4 cellular contexts compared by ENCODE assay signal in the genomic region with DNA sequence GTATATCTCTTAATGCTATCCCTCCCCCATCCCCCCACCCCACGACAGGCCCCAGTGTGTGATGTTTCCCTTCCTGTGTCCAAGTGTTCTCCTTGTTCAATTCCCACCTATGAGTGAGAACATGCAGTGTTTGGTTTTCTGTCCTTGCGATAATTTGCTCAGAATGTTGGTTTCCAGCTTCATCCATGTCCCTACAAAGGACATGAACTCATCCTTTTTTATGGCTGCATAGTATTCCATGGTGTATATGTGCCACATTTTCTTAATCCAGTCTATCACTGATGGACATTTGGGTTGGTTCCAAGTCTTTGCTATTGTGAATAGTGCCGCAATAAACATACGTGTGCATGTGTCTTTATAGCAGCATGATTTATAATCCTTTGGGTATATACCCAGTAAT. TPM values are rescaled to one million over a fixed set of nuclear protein-coding genes. Genes with fewer than 3 reads are reported as not detected.
"Had no signal": no experiment of that assay in that cellular context is flagged by ENCODE, and none has a peak within 500 bp of the region (broad histone marks: within the 10 kb centered on the region; RNA-seq: fewer than 3 reads in every experiment).

No MANE protein-coding gene starts in this region.

RNA-seq across cellular contexts. Expression of a gene that starts 41.7 kb away (rescaled TPM):
- total RNA-seq: LHCN-M2, M059J, MCF 10A, NCI-H460 had no signal
